ENCODE assay signal across 8 cellular contexts in the genomic region with DNA sequence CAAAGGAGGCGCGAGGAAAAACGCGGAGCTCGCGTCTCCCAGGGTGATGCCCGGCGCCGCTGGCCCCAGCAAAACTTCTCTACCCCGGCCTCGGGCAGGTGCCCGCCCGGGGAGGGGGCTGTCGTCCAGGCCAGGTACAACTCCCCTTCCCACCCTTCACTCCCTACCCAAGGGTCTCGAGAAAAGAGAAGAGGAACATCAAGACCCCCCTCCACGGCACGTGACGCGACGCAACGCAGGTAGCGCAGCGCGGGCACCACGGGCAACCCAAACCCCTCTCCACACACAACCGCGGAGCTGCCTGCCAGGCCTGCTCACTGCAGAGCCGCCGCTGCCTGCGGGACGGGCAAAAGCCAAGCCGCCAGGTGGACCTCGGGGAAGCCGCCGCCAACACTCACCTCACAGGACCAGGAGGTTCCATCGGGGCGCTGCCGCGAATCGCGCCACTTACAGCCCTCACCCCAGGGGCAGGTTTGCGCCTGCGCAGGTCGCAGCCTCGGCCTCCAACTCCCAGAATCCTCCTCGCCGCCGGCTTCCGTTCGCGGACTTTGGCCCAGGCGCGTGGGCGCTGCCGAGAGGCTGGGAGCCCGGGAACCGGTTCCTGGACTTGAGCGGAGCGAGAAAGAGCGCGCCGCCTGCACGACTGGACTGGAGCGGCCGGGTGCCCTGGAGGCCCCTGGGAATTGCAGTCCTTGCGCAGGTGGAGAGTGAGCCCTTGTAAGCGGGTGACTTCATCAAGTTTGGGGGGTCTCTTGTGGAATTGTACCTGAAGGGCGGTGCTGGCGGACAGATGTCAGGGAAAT. TPM values are rescaled to one million over a fixed set of nuclear protein-coding genes. Genes with fewer than 3 reads are reported as not detected.
DNase-seq lines count a peak whose midpoint lies in the region; ATAC-seq and FAIRE-seq lines count a peak whose summit lies in the region.

Gene ZNF232, minus strand, starts transcription at position 477 of the 803 bp plus-strand sequence. Its CDS starts 56 bp downstream, at position 421.

- POLR2A ChIA-PET in CD4-positive, alpha-beta memory T cell (lab: Charles Lee; ENCODE audit: partially characterized antibody) = interaction anchor here (1.1 to 3.0 kb wide), 5 partner anchors 33 to 171 kb away, joined by 3 to 15 read pairs (median 7); partner anchors contain the start of genes INCA1, KIF1C, RNF167 and SLC25A11

- peaks cover 4% of the 10 kb centered on the region for H3K36me3 ChIP-seq in CD4-positive, alpha-beta memory T cell (ENCODE audit: insufficient read depth, low read length)
- H3K36me3 ChIP-seq in endocrine pancreas (ENCODE audit: control insufficient read depth, insufficient read depth, low read length) (peaks cover 4% of the 10 kb centered on the region), mesendoderm (ENCODE audit: control insufficient read depth, insufficient read depth, low read length) (peaks cover 8% of the 10 kb centered on the region)

- peak within 1 kb of the TSS; percentile 89 to 94 for H3K4me3 ChIP-seq in CD4-positive, alpha-beta memory T cell (ENCODE audit: low read length in 2 of 2)
- peak within 1 kb of the TSS; percentile 80 for H3K4me3 ChIP-seq in endocrine pancreas (ENCODE audit: control insufficient read depth, insufficient read depth, low read length)
- peak within 1 kb of the TSS; percentile 75 for H3K4me3 ChIP-seq in mesendoderm (ENCODE audit: low read length)

- peaks cover 11 to 34% (median 22%) of the 10 kb centered on the region in 4 donors for H3K4me1 Mint-ChIP-seq in CD4-positive, alpha-beta memory T cell
- H3K4me1 Mint-ChIP-seq in activated CD8-positive, alpha-beta memory T cell treated with anti-CD3 and anti-CD28 coated beads, Interleukin-2, amount 10 ng/mL, durations not matched to agents 7 days and 5 days = peaks cover 20% of the 10 kb centered on the region

- H2BK120ac ChIP-seq in mesendoderm (ENCODE audit: low read depth, low read length) = no peak within 1 kb of the TSS

- no peak within 1 kb of the TSS for H4K5ac ChIP-seq in mesendoderm (ENCODE audit: low read length)

- H3K4me2 ChIP-seq in mesendoderm (ENCODE audit: low read length) = peak within 1 kb of the TSS; percentile 86

- no CpG with 5 or more reads among the region's 69 CpGs for WGBS in mesendoderm (ENCODE audit: extremely low coverage, insufficient coverage, low lambda C conversion rate)

- peak within 1 kb of the TSS; percentile 83 to 92 (median 91) for H3K4me3 Mint-ChIP-seq in CD4-positive, alpha-beta memory T cell
- peak within 1 kb of the TSS; percentile 73 for H3K4me3 Mint-ChIP-seq in activated CD8-positive, alpha-beta memory T cell treated with anti-CD3 and anti-CD28 coated beads, Interleukin-2, amount 10 ng/mL, durations not matched to agents 7 days and 5 days

- H3K27me3 Mint-ChIP-seq in CD4-positive, alpha-beta memory T cell = peaks cover 8 to 14% of the 10 kb centered on the region in 2 donors
- peaks cover 15% of the 10 kb centered on the region for H3K27me3 Mint-ChIP-seq in activated CD8-positive, alpha-beta memory T cell treated with anti-CD3 and anti-CD28 coated beads, Interleukin-2, amount 10 ng/mL, durations not matched to agents 7 days and 5 days

- H2AK5ac ChIP-seq in mesendoderm (ENCODE audit: low read length) = no peak within 1 kb of the TSS

- ATAC-seq in GM19467 (IDR thresholded peaks at IDR 0.05; ENCODE audit: unreplicated experiment) = peak; percentile 92
- peak; percentile 97 for ATAC-seq in activated CD8-positive, alpha-beta memory T cell treated with anti-CD3 and anti-CD28 coated beads, Interleukin-2, amount 10 ng/mL, durations not matched to agents 7 days and 5 days

- peaks cover 1% of the 10 kb centered on the region for H3K79me2 ChIP-seq in mesendoderm (ENCODE audit: control insufficient read depth, insufficient read depth, low read length)

- peak within 1 kb of the TSS; percentile 57 for H3K27ac ChIP-seq in CD4-positive, alpha-beta memory T cell (ENCODE audit: low read depth, low read length)
- peak within 1 kb of the TSS; percentile 73 for H3K27ac ChIP-seq in mesendoderm (ENCODE audit: low read depth, low read length)

- peak within 1 kb of the TSS; percentile 39 for H3K18ac ChIP-seq in mesendoderm (ENCODE audit: low read length)

- peak within 1 kb of the TSS; percentile 41 for H4K8ac ChIP-seq in mesendoderm (ENCODE audit: low read depth, low read length)

- no peak within 1 kb of the TSS for H2BK15ac ChIP-seq in mesendoderm (replicated peaks; ENCODE audit: low read depth)

- intact Hi-C loops in CD4-positive, alpha-beta memory T cell (cut with micrococcal nuclease) = loop anchor here (1.0 to 5.0 kb wide), 3 partner anchors 33 to 144 kb away; partner anchors contain the start of genes SPAG7, ZFP3 and ZNF594

- peak within 1 kb of the TSS; percentile 44 for H3K4ac ChIP-seq in mesendoderm (ENCODE audit: low read depth, low read length)

- no peak within 1 kb of the TSS for H3K23ac ChIP-seq in mesendoderm (ENCODE audit: low read length)

- peak within 1 kb of the TSS; percentile 92 for H3K56ac ChIP-seq in mesendoderm (ENCODE audit: low read length)

- H3K9ac ChIP-seq in endocrine pancreas (ENCODE audit: control insufficient read depth, insufficient read depth, low read length) (peak within 1 kb of the TSS; percentile 78), mesendoderm (ENCODE audit: low read length) (peak within 1 kb of the TSS; percentile 89)

- H3K79me1 ChIP-seq in mesendoderm (ENCODE audit: low read length) = peaks cover 5% of the 10 kb centered on the region

- CTCF ChIA-PET in CD4-positive, alpha-beta memory T cell (lab: Charles Lee; ENCODE audit: partially characterized antibody) = no interaction called here
- CTCF ChIA-PET in activated CD8-positive, alpha-beta memory T cell treated with anti-CD3 and anti-CD28 coated beads, Interleukin-2, amount 10 ng/mL, durations not matched to agents 7 days and 5 days (lab: Charles Lee) = interaction anchor here (0.7 to 1.5 kb wide), 4 partner anchors 19 to 171 kb away, joined by 3 to 7 read pairs (median 4); partner anchors contain the start of genes RNF167, SLC25A11 and ZFP3

- peak within 1 kb of the TSS; percentile 18 to 94 (median 75) for H3K27ac Mint-ChIP-seq in CD4-positive, alpha-beta memory T cell
- peak within 1 kb of the TSS; percentile 75 for H3K27ac Mint-ChIP-seq in activated CD8-positive, alpha-beta memory T cell treated with anti-CD3 and anti-CD28 coated beads, Interleukin-2, amount 10 ng/mL, durations not matched to agents 7 days and 5 days

- no peaks in the 10 kb centered on the region for H3K9me3 ChIP-seq in CD4-positive, alpha-beta memory T cell (ENCODE audit: control insufficient read depth in 1 of 2, low read length in 2 of 2)
- H3K9me3 ChIP-seq in endocrine pancreas (ENCODE audit: control insufficient read depth, low read length) = no peaks in the 10 kb centered on the region

- peak within 1 kb of the TSS; percentile 27 for H2BK5ac ChIP-seq in mesendoderm (ENCODE audit: low read length)

- DNase-seq in CD4-positive, alpha-beta memory T cell = peak; percentile 85 to 89 (median 88)
- DNase-seq in HTR-8/SVneo (ENCODE audit: insufficient read length, low spot score) (peak; percentile 96), NOMO-1 treated with DMSO at 0.1 percent for 48 hours (lab: John Stamatoyannopoulos, UW; ENCODE audit: unreplicated experiment) (peak; percentile 94), mesendoderm (peak; percentile 97)
- peak; percentile 94 for DNase-seq in activated CD8-positive, alpha-beta memory T cell treated with anti-CD3 and anti-CD28 coated beads, Interleukin-2, amount 10 ng/mL, durations not matched to agents 7 days and 5 days
- DNase-seq in stimulated activated CD8-positive, alpha-beta memory T cell treated with anti-CD3 and anti-CD28 coated beads, Interleukin-12 subunit alpha, Interleukin-12 subunit beta, amount 100 ng/mL, for 4 hours (ENCODE audit: low read depth) = peak; percentile 82

- H3K36me3 Mint-ChIP-seq in CD4-positive, alpha-beta memory T cell = peaks cover 33 to 38% of the 10 kb centered on the region in 2 donors
- peaks cover 62% of the 10 kb centered on the region for H3K36me3 Mint-ChIP-seq in activated CD8-positive, alpha-beta memory T cell treated with anti-CD3 and anti-CD28 coated beads, Interleukin-2, amount 10 ng/mL, durations not matched to agents 7 days and 5 days

- FAIRE-seq in HTR-8/SVneo (lab: Jason Lieb, UNC) = peak; percentile 98

- peaks cover 0 to 2% (median 0%) of the 10 kb centered on the region in 8 donors for H3K9me3 Mint-ChIP-seq in CD4-positive, alpha-beta memory T cell
- H3K9me3 Mint-ChIP-seq in activated CD8-positive, alpha-beta memory T cell treated with anti-CD3 and anti-CD28 coated beads, Interleukin-2, amount 10 ng/mL, durations not matched to agents 7 days and 5 days (ENCODE audit: low read depth) = peaks cover 8% of the 10 kb centered on the region

- H3K27me3 ChIP-seq in CD4-positive, alpha-beta memory T cell (ENCODE audit: insufficient read depth, low read length) = peaks cover 4% of the 10 kb centered on the region
- peaks cover 3% of the 10 kb centered on the region for H3K27me3 ChIP-seq in endocrine pancreas (ENCODE audit: control insufficient read depth, insufficient read depth, low read length)
- no peaks in the 10 kb centered on the region for H3K27me3 ChIP-seq in mesendoderm (ENCODE audit: insufficient read depth, low read length, poor library complexity)

- H3K4me1 ChIP-seq in CD4-positive, alpha-beta memory T cell (ENCODE audit: insufficient read depth, low read length) = peaks cover 13% of the 10 kb centered on the region
- H3K4me1 ChIP-seq in endocrine pancreas (ENCODE audit: control insufficient read depth, insufficient read depth, low read length) (no peaks in the 10 kb centered on the region), mesendoderm (ENCODE audit: control insufficient read depth, low read depth, low read length) (no peaks in the 10 kb centered on the region)

RNA-seq across cellular contexts. Expression of gene ZNF232, which starts in this region (rescaled TPM):
- total RNA-seq in CD4-positive, alpha-beta memory T cell = 10 to 100 TPM; 18.7 to 19.7 TPM
- polyA plus RNA-seq in CD4-positive, alpha-beta memory T cell = 1 to 10 TPM; 2.8 to 9.8 TPM
- 10 to 100 TPM in 1 of 2 experiments, 1 to 10 TPM in 1; 8.6 to 10.7 TPM for total RNA-seq in activated CD8-positive, alpha-beta memory T cell treated with anti-CD3 and anti-CD28 coated beads, Interleukin-2, amount 10 ng/mL, durations not matched to agents 7 days and 5 days
- 38.7 TPM for polyA plus RNA-seq in mesendoderm (2013, experiment 1 of 2)
- polyA plus RNA-seq in mesendoderm (2013, experiment 2 of 2) = 37.8 TPM

Comparison
In these comparisons a context has a peak if more than half of its experiments do, and no peak if none do; other contexts are left out.
1. Peak in every context shown above with its lines: DNase-seq, ATAC-seq, H3K4me3 ChIP-seq and H3K27ac ChIP-seq.